Comparison of ENCODE assay signal across 8 cellular contexts in genomic region chr3:120349819-120350125, GRCh38. TPM values are rescaled to one million over a fixed set of nuclear protein-coding genes. Genes with fewer than 3 reads are reported as not detected.
DNase-seq lines count a peak whose midpoint lies in the region; ATAC-seq and TF ChIP-seq lines count a peak whose summit lies in the region.

No MANE protein-coding gene starts in this region.

- H3K27ac ChIP-seq in cardiac muscle cell: peak overlapping the region; percentile 80
- H3K27ac ChIP-seq in skin epidermis: peak overlapping the region in 20 of 21 experiments; percentile 75 to 94 (median 87)

- intact Hi-C loops in Right ventricle myocardium inferior (cut with DNase I): loop anchor here (2.0 to 5.0 kb wide), 3 partner anchors 68 to 209 kb away; no protein-coding TSS in a partner anchor
- intact Hi-C loops in activated CD8-positive, alpha-beta T cell treated with anti-CD3 and anti-CD28 coated beads for 36 hours (cut with micrococcal nuclease): loop anchor here (2.0 to 10.0 kb wide), 3 partner anchors 43 to 255 kb away; partner anchors contain the start of gene GSK3B

- H3K27me3 ChIP-seq in cardiac muscle cell: no peaks in the 10 kb centered on the region

- CTCF ChIA-PET in activated CD8-positive, alpha-beta T cell treated with anti-CD3 and anti-CD28 coated beads for 36 hours (lab: Charles Lee): interaction anchor here (0.6 to 3.1 kb wide), 3 partner anchors 67 to 209 kb away, joined by 5 to 27 read pairs (median 6); no protein-coding TSS in a partner anchor

- peak overlapping the region; percentile 93 for H3K4me3 Mint-ChIP-seq in activated CD8-positive, alpha-beta T cell treated with anti-CD3 and anti-CD28 coated beads for 36 hours

- H3K27ac Mint-ChIP-seq in activated CD8-positive, alpha-beta T cell treated with anti-CD3 and anti-CD28 coated beads for 36 hours: peak overlapping the region; percentile 95

- DNase-seq in cardiac muscle cell (ENCODE audit: low read depth in 1 of 2, low spot score in 1 of 2) (no peak), Right ventricle myocardium inferior (ENCODE audit: missing footprints) (no peak), CD1c-positive myeloid dendritic cell (ENCODE audit: extremely low spot score) (no peak), NCI-H1417 (lab: John Stamatoyannopoulos, UW) (no peak)
- no peak for DNase-seq in activated CD8-positive, alpha-beta T cell treated with anti-CD3 and anti-CD28 coated beads for 36 hours

- no peaks in the 10 kb centered on the region for H3K9me3 Mint-ChIP-seq in activated CD8-positive, alpha-beta T cell treated with anti-CD3 and anti-CD28 coated beads for 36 hours

- POLR2A ChIA-PET in activated CD8-positive, alpha-beta T cell treated with anti-CD3 and anti-CD28 coated beads for 36 hours (lab: Charles Lee): interaction anchor here (0.6 to 2.3 kb wide), 5 partner anchors 9 to 254 kb away, joined by 3 to 11 read pairs (median 4); no protein-coding TSS in a partner anchor

- no peaks in the 10 kb centered on the region for H3K9me3 ChIP-seq in cardiac muscle cell (ENCODE audit: low read depth)

- peaks cover 7% of the 10 kb centered on the region for H3K27me3 Mint-ChIP-seq in activated CD8-positive, alpha-beta T cell treated with anti-CD3 and anti-CD28 coated beads for 36 hours

- H3K4me3 ChIP-seq in cardiac muscle cell (peak overlapping the region; percentile 71), iPS-11a (ENCODE audit: low read depth, low read length) (peak overlapping the region; percentile 74), skin epidermis (peak overlapping the region; percentile 66 to 93 (median 82))

- no peaks in the 10 kb centered on the region for H3K36me3 ChIP-seq in cardiac muscle cell

- peaks cover 23% of the 10 kb centered on the region for H3K36me3 Mint-ChIP-seq in activated CD8-positive, alpha-beta T cell treated with anti-CD3 and anti-CD28 coated beads for 36 hours (ENCODE audit: low read depth)

- H3K4me1 Mint-ChIP-seq in activated CD8-positive, alpha-beta T cell treated with anti-CD3 and anti-CD28 coated beads for 36 hours (ENCODE audit: low read depth): peaks cover 37% of the 10 kb centered on the region

- no peak for ATAC-seq in Right ventricle myocardium inferior
- no peak for ATAC-seq in activated CD8-positive, alpha-beta T cell treated with anti-CD3 and anti-CD28 coated beads for 36 hours
- ATAC-seq in HG03457 (IDR thresholded peaks at IDR 0.05; ENCODE audit: unreplicated experiment): no peak

- TF ChIP-seq CTCF in cardiac muscle cell (IDR thresholded peaks at IDR 0.05; ENCODE audit: low read depth, low read length): no peak
- TF ChIP-seq CTCF in activated CD8-positive, alpha-beta T cell treated with anti-CD3 and anti-CD28 coated beads for 36 hours (IDR thresholded peaks at IDR 0.05): no peak

- peaks cover 7% of the 10 kb centered on the region for H3K4me1 ChIP-seq in cardiac muscle cell (ENCODE audit: low read depth)

RNA-seq across cellular contexts. Expression of gene LRRC58, which starts 0.6 kb away (rescaled TPM):
- 10.9 and 14.1 TPM in 2 replicates for total RNA-seq in cardiac muscle cell
- 7.0 and 7.8 TPM in 2 replicates for polyA plus RNA-seq in cardiac muscle cell
- 8.7 TPM for total RNA-seq in Right ventricle myocardium inferior
- total RNA-seq in activated CD8-positive, alpha-beta T cell treated with anti-CD3 and anti-CD28 coated beads for 36 hours: 10 to 100 TPM; 29.1 to 30.7 TPM
